Comparison of ENCODE assay signal across 28 cellular contexts in the genomic region with DNA sequence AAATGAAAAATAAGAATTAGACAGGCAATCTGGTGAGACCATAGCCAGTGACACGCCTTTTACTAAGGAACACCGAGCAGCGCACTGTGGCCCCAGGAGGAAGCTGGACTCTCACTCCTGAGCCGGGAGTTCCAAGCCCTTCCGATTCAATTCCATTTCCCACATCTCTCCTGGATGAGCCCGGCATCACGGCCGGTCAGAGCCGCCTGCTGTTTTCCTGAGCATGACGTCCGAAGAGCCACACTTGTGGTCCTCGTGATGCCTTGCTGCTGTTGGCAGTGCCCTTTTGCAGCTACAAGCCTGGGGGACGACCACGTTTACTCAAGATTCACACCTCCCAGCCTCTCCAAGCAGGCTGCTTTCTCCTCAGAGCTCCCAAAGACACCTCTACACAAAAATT. TPM values are rescaled to one million over a fixed set of nuclear protein-coding genes. Genes with fewer than 3 reads are reported as not detected.
DNase-seq lines count a peak whose midpoint lies in the region; FAIRE-seq and TF ChIP-seq lines count a peak whose summit lies in the region.
"Had no signal": no experiment of that assay in that cellular context is flagged by ENCODE, and none has a peak within 500 bp of the region (broad histone marks: within the 10 kb centered on the region; RNA-seq: fewer than 3 reads in every experiment).

No MANE protein-coding gene starts in this region.

- H3K4me1 Mint-ChIP-seq in H9, result peaks cover 5% of the 10 kb centered on the region in 2 experiments
- H3K4me1 Mint-ChIP-seq: CD14-positive monocyte; naive thymus-derived CD8-positive, alpha-beta T cell had no signal

- H3T11ph ChIP-seq in H9 (ENCODE audit: low read length), result no peak overlapping the region

- H3K4ac ChIP-seq in H9 (ENCODE audit: low read depth, low read length), result no peak overlapping the region

- no peak overlapping the region for H3K9ac ChIP-seq in H9 (ENCODE audit: extremely low read depth, insufficient read length, low read length)
- H3K9ac ChIP-seq in OCI-LY1 (ENCODE audit: low read length), result peak overlapping the region; percentile 49
- H3K9ac ChIP-seq in fibroblast of lung (ENCODE audit: insufficient read depth, low read length), result no peak overlapping the region

- H2BK5ac ChIP-seq in H9 (ENCODE audit: insufficient read length, low read length), result no peak overlapping the region

- H3K9me3 Mint-ChIP-seq in H9, result peaks cover 6 to 15% of the 10 kb centered on the region in 2 experiments
- H3K9me3 Mint-ChIP-seq: activated CD8-positive, alpha-beta T cell treated with anti-CD3 and anti-CD28 coated beads for 36 hours; naive thymus-derived CD8-positive, alpha-beta T cell had no signal

- H3K27me3 ChIP-seq in H9 (ENCODE audit: insufficient read depth, low read length) (no peaks in the 10 kb centered on the region), OCI-LY1 (ENCODE audit: insufficient read depth, low read length) (no peaks in the 10 kb centered on the region), fibroblast of lung (ENCODE audit: control insufficient read depth, insufficient read depth, low read length) (no peaks in the 10 kb centered on the region), thyroid gland (no peaks in the 10 kb centered on the region)
- H3K27me3 ChIP-seq: gastroesophageal sphincter, hepatocyte had no signal

- no peak overlapping the region for H2BK20ac ChIP-seq in H9 (ENCODE audit: low read depth, low read length, poor library complexity, severe bottlenecking)

- no peak overlapping the region for H3K18ac ChIP-seq in H9 (ENCODE audit: insufficient read length, low read depth, low read length)

- H2BK12ac ChIP-seq in H9 (ENCODE audit: insufficient read length, low read depth, low read length), result no peak overlapping the region

- H3K36me3 ChIP-seq in OCI-LY1 (ENCODE audit: insufficient read depth, low read length), result no peaks in the 10 kb centered on the region; the same call in 1 of the 2 replicates
- H3K36me3 ChIP-seq in fibroblast of lung (ENCODE audit: control insufficient read depth, insufficient read depth, low read length), result peaks cover 2% of the 10 kb centered on the region
- no peaks in the 10 kb centered on the region for H3K36me3 ChIP-seq in thyroid gland
- H3K36me3 ChIP-seq: gastroesophageal sphincter, lower lobe of right lung had no signal

- no peak overlapping the region for H3K4me3 Mint-ChIP-seq in H9
- H3K4me3 Mint-ChIP-seq: activated naive CD8-positive, alpha-beta T cell; CD14-positive monocyte; naive thymus-derived CD8-positive, alpha-beta T cell; stimulated activated naive CD8-positive, alpha-beta T cell treated with anti-CD3 and anti-CD28 coated beads, Interleukin-15, Interleukin-2, amounts not matched to agents 100 ng/mL and 50 ng/mL, for 24 hours had no signal

- H4K5ac ChIP-seq in H9 (ENCODE audit: insufficient read length, low read depth, low read length), result no peak overlapping the region

- H3K56ac ChIP-seq in H9 (ENCODE audit: insufficient read length, low read depth, low read length), result no peak overlapping the region

- no peak overlapping the region for H4K8ac ChIP-seq in H9 (replicated peaks; ENCODE audit: insufficient read length, low read depth, low read length)

- H3K79me2 ChIP-seq in H9 (ENCODE audit: insufficient read depth, low read length) (no peaks in the 10 kb centered on the region), OCI-LY1 (ENCODE audit: insufficient read depth, low read length) (no peaks in the 10 kb centered on the region), fibroblast of lung (ENCODE audit: control insufficient read depth, insufficient read depth, low read length) (peaks cover 84% of the 10 kb centered on the region)
- H3K79me2 ChIP-seq: hepatocyte had no signal

- TF ChIP-seq CTCF in H9 (conservative IDR thresholded peaks at IDR 0.05), result no peak
- TF ChIP-seq CTCF in OCI-LY1 (IDR thresholded peaks at IDR 0.05; ENCODE audit: low read length), result no peak
- no peak for TF ChIP-seq CTCF in fibroblast of lung (conservative IDR thresholded peaks at IDR 0.05 in 1 of 2, IDR thresholded peaks at IDR 0.05 in 1 of 2; ENCODE audit: low read depth in 1 of 2, low read length in 2 of 2)
- TF ChIP-seq CTCF in thyroid gland (IDR thresholded peaks at IDR 0.05), result no peak

- intact Hi-C loops in thyroid gland (cut with DNase I), result no loop called here

- no peak for FAIRE-seq in urothelium cell line (lab: Jason Lieb, UNC)

- no peak overlapping the region for H3K27ac Mint-ChIP-seq in H9
- H3K27ac Mint-ChIP-seq: activated naive CD8-positive, alpha-beta T cell; activated T-helper 2 cell treated with anti-CD3 and anti-CD28 coated beads, Interferon-gamma antibody, Interleukin-2, Interleukin-4, amounts not matched to agents 10 μg/mL and 5 μg/mL and 100 μg/mL, durations not matched to agents 14 hours and 24 hours and 36 hours had no signal

- no peaks in the 10 kb centered on the region for H3K23me2 ChIP-seq in H9 (ENCODE audit: insufficient read length, low read depth, low read length, poor library complexity, severe bottlenecking)

- peaks cover 17% of the 10 kb centered on the region for H3K27me3 Mint-ChIP-seq in H9 (ENCODE audit: low read depth)

- H2AFZ ChIP-seq in H9 (ENCODE audit: low read length), result no peak overlapping the region
- peak overlapping the region; percentile 36 for H2AFZ ChIP-seq in OCI-LY1 (ENCODE audit: low read length)
- H2AFZ ChIP-seq in fibroblast of lung (ENCODE audit: low read length), result no peak overlapping the region
- H2AFZ ChIP-seq: hepatocyte had no signal

- H3K14ac ChIP-seq in H9 (ENCODE audit: insufficient read depth, low read length), result no peak overlapping the region

- H2AK5ac ChIP-seq in H9 (ENCODE audit: insufficient read length, low read length), result no peak overlapping the region

- no peak overlapping the region for H2BK120ac ChIP-seq in H9 (ENCODE audit: low read depth, low read length, poor library complexity, severe bottlenecking)

- no peak overlapping the region for H4K91ac ChIP-seq in H9 (ENCODE audit: insufficient read length, low read depth, low read length)

- H3K23ac ChIP-seq in H9 (ENCODE audit: insufficient read length, low read depth, low read length), result no peak overlapping the region

- H3K4me2 ChIP-seq in H9 (ENCODE audit: insufficient read depth, insufficient read length, low read length) (no peak overlapping the region), OCI-LY1 (ENCODE audit: low read length) (peak overlapping the region; percentile 37), fibroblast of lung (ENCODE audit: extremely low read depth, insufficient read depth, low read length) (no peak overlapping the region)
- H3K4me2 ChIP-seq: hepatocyte had no signal

- H2BK15ac ChIP-seq in H9 (ENCODE audit: low read depth, low read length), result no peak overlapping the region

- H3K36me3 Mint-ChIP-seq in H9 (ENCODE audit: insufficient read depth in 1 of 3, low read depth in 3 of 3), result peaks cover 3 to 6% (median 3%) of the 10 kb centered on the region in 3 experiments; a peak in 5 of 7 replicates
- H3K36me3 Mint-ChIP-seq: activated naive CD8-positive, alpha-beta T cell; CD14-positive monocyte; naive thymus-derived CD8-positive, alpha-beta T cell had no signal

- no peak for TF ChIP-seq POLR2A in thyroid gland (IDR thresholded peaks at IDR 0.05)

- H3K4me3 ChIP-seq in OCI-LY1 (ENCODE audit: low read depth, low read length, poor library complexity, severe bottlenecking) (peak overlapping the region; percentile 17), fibroblast of lung (replicated peaks in 1 of 4; ENCODE audit: control extremely low read depth in 1 of 4, insufficient read depth in 1 of 4, low read depth in 3 of 4, low read length in 4 of 4) (no peak overlapping the region), thyroid gland (replicated peaks in 1 of 3) (no peak overlapping the region)
- H3K4me3 ChIP-seq: gastroesophageal sphincter, hepatocyte, lower lobe of right lung, psoas muscle had no signal

- H3K9me2 ChIP-seq in OCI-LY1 (ENCODE audit: low read depth, low read length), result no peaks in the 10 kb centered on the region

- no CpG with 5 or more reads among the region's 14 CpGs for WGBS in H9 (ENCODE audit: extremely low coverage, insufficient read length, low lambda C conversion rate)
- 49 to 70% methylated on average over 14 of the region's 14 CpGs for WGBS in thyroid gland, 2 donors

- no peaks in the 10 kb centered on the region for H3K79me1 ChIP-seq in H9 (ENCODE audit: insufficient read depth, low read depth, low read length, poor library complexity, severe bottlenecking)

- H4K20me1 ChIP-seq in H9 (ENCODE audit: control insufficient read depth, insufficient read depth, insufficient read length), result no peaks in the 10 kb centered on the region
- no peaks in the 10 kb centered on the region for H4K20me1 ChIP-seq in OCI-LY1 (ENCODE audit: insufficient read depth, low read length)
- peaks cover 3% of the 10 kb centered on the region for H4K20me1 ChIP-seq in fibroblast of lung (ENCODE audit: control insufficient read depth, extremely low read depth, insufficient read depth, low read length)

- H3K27ac ChIP-seq in H9 (ENCODE audit: insufficient read length, low read depth, low read length) (no peak overlapping the region), OCI-LY1 (ENCODE audit: low read depth, low read length, poor library complexity, severe bottlenecking) (peak overlapping the region; percentile 84), fibroblast of lung (ENCODE audit: insufficient read depth, low read length) (peak overlapping the region; percentile 11), thyroid gland (no peak overlapping the region)
- H3K27ac ChIP-seq: gastroesophageal sphincter, hepatocyte, lower lobe of right lung, psoas muscle had no signal

- H3K4me1 ChIP-seq in H9 (ENCODE audit: insufficient read depth, low read length), result no peaks in the 10 kb centered on the region
- H3K4me1 ChIP-seq in OCI-LY1 (ENCODE audit: insufficient read depth, low read length, severe bottlenecking), result peaks cover 40% of the 10 kb centered on the region
- peaks cover 13% of the 10 kb centered on the region for H3K4me1 ChIP-seq in fibroblast of lung (ENCODE audit: control insufficient read depth, extremely low read depth, insufficient read depth, low read length)
- no peaks in the 10 kb centered on the region for H3K4me1 ChIP-seq in thyroid gland
- H3K4me1 ChIP-seq: gastroesophageal sphincter, lower lobe of right lung, psoas muscle had no signal

- DNase-seq in H9 (peak; percentile 26), fibroblast of lung (ENCODE audit: low read depth in 2 of 2) (no peak), thyroid gland (peak; percentile 36 to 62), inferior parietal cortex (ENCODE audit: extremely low spot score) (no peak), NOMO-1 (lab: John Stamatoyannopoulos, UW; ENCODE audit: unreplicated experiment in 2 of 2) (no peak), urothelium cell line (ENCODE audit: low spot score) (no peak)
- DNase-seq: activated CD4-positive, alpha-beta T cell treated with anti-CD3 and anti-CD28 coated beads for 1 hour; activated CD8-positive, alpha-beta memory T cell treated with anti-CD3 and anti-CD28 coated beads, Interleukin-2, amount 50 U/mL, for 48 hours; activated CD8-positive, alpha-beta T cell treated with anti-CD3 and anti-CD28 coated beads for 36 hours; DMS79; GDM1; GOT3; lower lobe of right lung; naive thymus-derived CD8-positive, alpha-beta T cell; NCI-H1092 treated with DMSO at 0.1 percent for 48 hours; NCI-H187; NCI-H2171 treated with DMSO at 0.1 percent for 48 hours; NCI-H510A treated with DMSO at 0.1 percent for 48 hours; nucleus accumbens; psoas muscle; Right ventricle myocardium superior had no signal

- no peaks in the 10 kb centered on the region for H3F3A ChIP-seq in OCI-LY1 (ENCODE audit: insufficient read depth, low read length)

- H3K9me3 ChIP-seq in H9 (ENCODE audit: control insufficient read depth, low read depth, low read length) (no peaks in the 10 kb centered on the region), OCI-LY1 (ENCODE audit: low read length) (peaks cover 4% of the 10 kb centered on the region; the same call in 1 of the 2 replicates), fibroblast of lung (ENCODE audit: control insufficient read depth, insufficient read depth, low read depth, low read length) (no peaks in the 10 kb centered on the region), thyroid gland (no peaks in the 10 kb centered on the region)
- H3K9me3 ChIP-seq: gastroesophageal sphincter, lower lobe of right lung, psoas muscle had no signal

RNA-seq across cellular contexts. Expression of gene FBXL14, which starts 40.8 kb away (rescaled TPM):
- 15.6 and 16.0 TPM in 2 replicates for total RNA-seq in H9 (2021)
- 6.4 TPM in 2 replicates for total RNA-seq in fibroblast of lung
- polyA plus RNA-seq in fibroblast of lung, result 2.6 and 3.7 TPM in 2 replicates
- polyA plus RNA-seq in fibroblast of lung (2012), result 3.0 and 4.7 TPM in 2 replicates
- polyA minus RNA-seq in fibroblast of lung (ENCODE audit: low replicate concordance), result 5.9 and 6.7 TPM in 2 replicates
- 10 to 100 TPM; 14.5 to 30.9 (median 21.4) TPM for total RNA-seq in thyroid gland

Comparison
In these comparisons a context has a peak if more than half of its experiments do, and no peak if none do; other contexts are left out.
1. DNase-seq: peak in H9 (single experiment) and thyroid gland (2 of 2); none in fibroblast of lung (0 of 2), inferior parietal cortex (single experiment), NOMO-1 (0 of 2) and urothelium cell line (single experiment).
2. H3K27ac ChIP-seq: peak in OCI-LY1 (single experiment) and fibroblast of lung (single experiment); none in H9 (single experiment) and thyroid gland (0 of 3).